In genomic region chr7:4343272-4344000, GRCh38 we compare ENCODE assay signal across 27 cellular contexts.
"Had no signal": no experiment of that assay in that cellular context is flagged by ENCODE, and none has a peak within 500 bp of the region (broad histone marks: within the 10 kb centered on the region; RNA-seq: fewer than 3 reads in every experiment).

No MANE protein-coding gene starts in this region.

- ATAC-seq: activated T-cell treated with anti-CD3 and anti-CD28 coated beads, Interleukin-2, amount 50 U/mL, for 4 hours; activated T-helper 17 cell treated with anti-CD3 and anti-CD28 coated beads, Interleukin-2, amount 50 U/mL, for 72 hours; T-cell had no signal

- H3K27ac Mint-ChIP-seq: activated CD4-positive, alpha-beta memory T cell treated with anti-CD3 and anti-CD28 coated beads for 36 hours; activated CD4-positive, alpha-beta T cell treated with anti-CD3 and anti-CD28 coated beads, Interleukin-2, amount 10 ng/mL, durations not matched to agents 7 days and 5 days; activated naive CD4-positive, alpha-beta T cell treated with anti-CD3 and anti-CD28 coated beads for 36 hours; activated naive CD8-positive, alpha-beta T cell; activated T-helper 17 cell treated with anti-CD3 and anti-CD28 coated beads, Interleukin-2, amount 50 U/mL, for 72 hours; brain; T-cell had no signal

- H3K4me3 ChIP-seq: SK-N-MC had no signal

- H3K9ac ChIP-seq: KMS-11 had no signal

- H3K27ac ChIP-seq: KMS-11, SK-N-MC, VCaP had no signal

- H3K4me2 ChIP-seq: KMS-11 had no signal

- H3K27me3 Mint-ChIP-seq: activated CD4-positive, alpha-beta T cell treated with anti-CD3 and anti-CD28 coated beads, Interleukin-2, amount 10 ng/mL, durations not matched to agents 7 days and 5 days; activated T-helper 17 cell treated with anti-CD3 and anti-CD28 coated beads, Interleukin-2, amount 50 U/mL, for 72 hours had no signal

- DNase-seq: activated CD4-positive, alpha-beta memory T cell treated with anti-CD3 and anti-CD28 coated beads for 36 hours; activated CD4-positive, alpha-beta T cell treated with anti-CD3 and anti-CD28 coated beads, Interleukin-2, amount 10 ng/mL, durations not matched to agents 7 days and 5 days; activated CD4-positive, CD25-positive, alpha-beta regulatory T cell; activated CD8-positive, alpha-beta memory T cell treated with anti-CD3 and anti-CD28 coated beads for 24 hours; activated gamma-delta T cell; activated naive CD4-positive, alpha-beta T cell treated with anti-CD3 and anti-CD28 coated beads for 36 hours; activated T-cell treated with anti-CD3 and anti-CD28 coated beads, Interleukin-2, amount 50 U/mL, for 4 hours; amygdala; MM.1S; NCI-H1105; NCI-H1436; NCI-H1694 treated with DMSO at 0.1 percent for 48 hours; NCI-H2029 treated with DMSO at 0.1 percent for 48 hours; NCI-H345; NCI-H510A; NCI-H526 treated with DMSO at 0.1 percent for 48 hours; NCI-H82; T-cell; T-helper 2 cell; T1000 had no signal

- H3K36me3 Mint-ChIP-seq: activated CD4-positive, alpha-beta memory T cell treated with anti-CD3 and anti-CD28 coated beads for 36 hours; brain; T-cell had no signal

- H3K4me3 Mint-ChIP-seq: activated CD4-positive, alpha-beta memory T cell treated with anti-CD3 and anti-CD28 coated beads for 36 hours; activated CD4-positive, alpha-beta T cell treated with anti-CD3 and anti-CD28 coated beads, Interleukin-2, amount 10 ng/mL, durations not matched to agents 7 days and 5 days; activated naive CD4-positive, alpha-beta T cell treated with anti-CD3 and anti-CD28 coated beads for 36 hours; activated naive CD8-positive, alpha-beta T cell; activated T-cell treated with anti-CD3 and anti-CD28 coated beads, Interleukin-2, amount 50 U/mL, for 4 hours; activated T-helper 17 cell treated with anti-CD3 and anti-CD28 coated beads, Interleukin-2, amount 50 U/mL, for 72 hours; brain; central memory CD8-positive, alpha-beta T cell; T-cell had no signal

- H3K4me1 Mint-ChIP-seq: activated CD4-positive, alpha-beta T cell treated with anti-CD3 and anti-CD28 coated beads, Interleukin-2, amount 10 ng/mL, durations not matched to agents 7 days and 5 days; activated T-helper 17 cell treated with anti-CD3 and anti-CD28 coated beads, Interleukin-2, amount 50 U/mL, for 72 hours; brain; central memory CD8-positive, alpha-beta T cell; T-cell had no signal
